In genomic region chr17:78001612-78002011, GRCh38 we compare ENCODE assay signal across 1 cellular context.
TF ChIP-seq lines count a peak whose summit lies in the region.

No MANE protein-coding gene starts in this region.

TF ChIP-seq in IMR-90, 13 proteins besides CTCF, POLR2A, EP300 and RAD21 (continued from another document):
- TF ChIP-seq ELK1 (IDR thresholded peaks at IDR 0.05; ENCODE audit: borderline replicate concordance, low read depth, low read length): no peak
- no peak for TF ChIP-seq CHD1 (IDR thresholded peaks at IDR 0.05; ENCODE audit: low read depth, low read length)
- no peak for TF ChIP-seq MAFK (IDR thresholded peaks at IDR 0.05; ENCODE audit: low read depth, low read length)
- no peak for TF ChIP-seq BHLHE40 (IDR thresholded peaks at IDR 0.05; ENCODE audit: low read depth, low read length)
- TF ChIP-seq MXI1 (IDR thresholded peaks at IDR 0.05; ENCODE audit: borderline replicate concordance, low read depth, low read length): no peak
- TF ChIP-seq RFX5 (IDR thresholded peaks at IDR 0.05; ENCODE audit: low read depth, low read length): no peak
- no peak for TF ChIP-seq MAZ (IDR thresholded peaks at IDR 0.05; ENCODE audit: borderline replicate concordance, low read depth, low read length)
- no peak for TF ChIP-seq RCOR1 (IDR thresholded peaks at IDR 0.05; ENCODE audit: insufficient replicate concordance, low read length)
